8 cellular contexts compared by ENCODE assay signal in genomic region chr4:61851126-61851525, GRCh38.
"Had no signal": no experiment of that assay in that cellular context is flagged by ENCODE, and none has a peak within 500 bp of the region (broad histone marks: within the 10 kb centered on the region; RNA-seq: fewer than 3 reads in every experiment).

No MANE protein-coding gene starts in this region.

- H3K4me3 ChIP-seq: K562 had no signal

- H3K27ac ChIP-seq: HL-60 had no signal

- ATAC-seq: HepG2, K562 had no signal

- H3K36me3 Mint-ChIP-seq: IgD-negative memory B cell had no signal

- H3K4me1 Mint-ChIP-seq: IgD-negative memory B cell had no signal

- H3K27ac Mint-ChIP-seq: IgD-negative memory B cell had no signal

- H3K4me3 Mint-ChIP-seq: IgD-negative memory B cell had no signal

- H3K27me3 Mint-ChIP-seq: IgD-negative memory B cell had no signal

- FAIRE-seq: HepG2, HTR-8/SVneo, K562 had no signal

- DNase-seq: IMR-90, KBM-7, KG1 had no signal
